In genomic region chr10:103832806-103833205, GRCh38 we compare ENCODE assay signal across 27 cellular contexts.
"Had no signal": no experiment of that assay in that cellular context is flagged by ENCODE, and none has a peak within 500 bp of the region (broad histone marks: within the 10 kb centered on the region; RNA-seq: fewer than 3 reads in every experiment).

No MANE protein-coding gene starts in this region.

- H3K36me3 ChIP-seq: left lung, pancreas, prostate gland, right lobe of liver, stomach, thyroid gland, upper lobe of right lung had no signal

- H3K4me2 ChIP-seq: smooth muscle cell had no signal

- H3K27me3 ChIP-seq: left lung, pancreas, right lobe of liver, stomach, testis, thyroid gland, upper lobe of right lung had no signal

- ATAC-seq: left colon; left lung; naive thymus-derived CD4-positive, alpha-beta T cell; natural killer cell treated with Interleukin-12 subunit alpha and Interleukin-12 subunit beta and Interleukin-15 and Interleukin-18, amount 100 ng/mL, for 72 hours; stimulated activated naive B cell treated with anti-CD40 and anti-IgM and Interleukin-4, amounts not matched to agents 10 μg/mL and 1 μg/mL and 100 μg/mL, for 72 hours; stimulated activated naive CD8-positive, alpha-beta T cell treated with anti-CD3 and anti-CD28 coated beads, Interleukin-15, Interleukin-2, amounts not matched to agents 100 U/mL and 50 U/mL, for 24 hours had no signal

- DNase-seq: head of caudate nucleus; hypothalamus; immature natural killer cell; kidney; left colon; left lung; mesendoderm; naive thymus-derived CD4-positive, alpha-beta T cell; pancreas; posterior cingulate gyrus; right lobe of liver; stimulated activated CD4-positive, alpha-beta T cell treated with anti-CD3 and anti-CD28 coated beads, Interleukin-15, amount 100 ng/mL, for 24 hours; stimulated activated CD4-positive, alpha-beta T cell treated with anti-CD3 and anti-CD28 coated beads, Interleukin-2, amount 100 ng/mL, for 24 hours; stimulated activated CD4-positive, alpha-beta T cell treated with anti-CD3 and anti-CD28 coated beads, Interleukin-4, amount 100 ng/mL, for 1 hour; stimulated activated naive B cell treated with anti-CD40 and anti-IgM and Interleukin-4, amounts not matched to agents 10 μg/mL and 1 μg/mL and 100 μg/mL, for 72 hours; stimulated activated naive CD8-positive, alpha-beta T cell treated with anti-CD3 and anti-CD28 coated beads, Interleukin-15, Interleukin-2, amounts not matched to agents 100 U/mL and 50 U/mL, for 24 hours; stomach; testis; thyroid gland; trophoblast cell; upper lobe of right lung had no signal

- H3K4me3 ChIP-seq: left lung, lung, pancreas, prostate gland, right lobe of liver, smooth muscle cell, stomach, testis, thyroid gland, upper lobe of right lung had no signal

- FAIRE-seq: islet of Langerhans, kidney, pancreas, urothelium cell line had no signal

- H3K27ac ChIP-seq: left lung, prostate gland, testis, thyroid gland, upper lobe of right lung had no signal

- H3K4me1 ChIP-seq: prostate gland had no signal

- H3K9me3 ChIP-seq: pancreas, prostate gland, right lobe of liver, stomach, testis, thyroid gland, upper lobe of right lung had no signal
